Comparison of ENCODE assay signal across 8 cellular contexts in genomic region chr20:667351-668034, GRCh38. TPM values are rescaled to one million over a fixed set of nuclear protein-coding genes. Genes with fewer than 3 reads are reported as not detected.
DNase-seq lines count a peak whose midpoint lies in the region; ATAC-seq lines count a peak whose summit lies in the region.

No MANE protein-coding gene starts in this region.

- peaks cover 20% of the 10 kb centered on the region for H3K4me1 Mint-ChIP-seq in activated naive CD8-positive, alpha-beta T cell treated with anti-CD3 and anti-CD28 coated beads, Interleukin-2, amount 10 ng/mL, durations not matched to agents 7 days and 5 days

- no peaks in the 10 kb centered on the region for H3K36me3 Mint-ChIP-seq in activated naive CD8-positive, alpha-beta T cell treated with anti-CD3 and anti-CD28 coated beads, Interleukin-2, amount 10 ng/mL, durations not matched to agents 7 days and 5 days

- POLR2A ChIA-PET in activated naive CD8-positive, alpha-beta T cell treated with anti-CD3 and anti-CD28 coated beads, Interleukin-2, amount 10 ng/mL, durations not matched to agents 7 days and 5 days (lab: Charles Lee) = no interaction called here

- H3K9me3 Mint-ChIP-seq in activated naive CD8-positive, alpha-beta T cell treated with anti-CD3 and anti-CD28 coated beads, Interleukin-2, amount 10 ng/mL, durations not matched to agents 7 days and 5 days = no peaks in the 10 kb centered on the region

- peaks cover 55% of the 10 kb centered on the region for H3K27me3 Mint-ChIP-seq in activated naive CD8-positive, alpha-beta T cell treated with anti-CD3 and anti-CD28 coated beads, Interleukin-2, amount 10 ng/mL, durations not matched to agents 7 days and 5 days

- in situ Hi-C loops in SK-MEL-5 (cut with HindIII; ENCODE audit: low pct_unique_long_range_greater_than_20kb, low sequenced_read_pairs) = no loop called here

- DNase-seq in AG08396 (ENCODE audit: low spot score) (peak; percentile 74), GM19238 (ENCODE audit: insufficient read length, low spot score) (peak; percentile 51), SK-MEL-5 (ENCODE audit: low read depth, low spot score) (peak; percentile 58), hepatic stellate cell (ENCODE audit: low spot score) (peak; percentile 58)
- DNase-seq in activated naive CD8-positive, alpha-beta T cell treated with anti-CD3 and anti-CD28 coated beads, Interleukin-2, amount 10 ng/mL, durations not matched to agents 7 days and 5 days = peak; percentile 76
- peak; percentile 74 to 77 for DNase-seq in stimulated activated CD4-positive, alpha-beta T cell treated with anti-CD3 and anti-CD28 coated beads, Interleukin-2, amount 100 ng/mL, for 24 hours

- ATAC-seq in activated naive CD8-positive, alpha-beta T cell treated with anti-CD3 and anti-CD28 coated beads, Interleukin-2, amount 10 ng/mL, durations not matched to agents 7 days and 5 days (ENCODE audit: low read depth) = peak; percentile 52
- no peak for ATAC-seq in HG03097 (IDR thresholded peaks at IDR 0.05; ENCODE audit: low FRiP score, unreplicated experiment)
- no peak for ATAC-seq in HG02588 (IDR thresholded peaks at IDR 0.05; ENCODE audit: unreplicated experiment)

- no peak overlapping the region for H3K4me3 Mint-ChIP-seq in activated naive CD8-positive, alpha-beta T cell treated with anti-CD3 and anti-CD28 coated beads, Interleukin-2, amount 10 ng/mL, durations not matched to agents 7 days and 5 days

- no peak overlapping the region for H3K27ac Mint-ChIP-seq in activated naive CD8-positive, alpha-beta T cell treated with anti-CD3 and anti-CD28 coated beads, Interleukin-2, amount 10 ng/mL, durations not matched to agents 7 days and 5 days

RNA-seq across cellular contexts. Expression of gene SCRT2, which starts 8.1 kb away (rescaled TPM):
- total RNA-seq in SK-MEL-5 (2014; rRNA removed; shearing (Covaris generic)) = not detected in 2 replicates
- not detected in 2 replicates for polyA plus RNA-seq in SK-MEL-5 (2015; cell fraction: cytosol; rRNA removed)
- not detected in 2 replicates for polyA plus RNA-seq in SK-MEL-5 (2015; cell fraction: nucleus; rRNA removed)
- total RNA-seq in activated naive CD8-positive, alpha-beta T cell treated with anti-CD3 and anti-CD28 coated beads, Interleukin-2, amount 10 ng/mL, durations not matched to agents 7 days and 5 days = not detected

RNA-seq across cellular contexts. Expression of gene SRXN1, which starts 14.5 kb away (rescaled TPM):
- total RNA-seq in SK-MEL-5 (2014; rRNA removed; shearing (Covaris generic)) = 111 and 125 TPM in 2 replicates
- polyA plus RNA-seq in SK-MEL-5 (2015; cell fraction: cytosol; rRNA removed) = 105 and 108 TPM in 2 replicates
- polyA plus RNA-seq in SK-MEL-5 (2015; cell fraction: nucleus; rRNA removed) = 26.1 and 27.1 TPM in 2 replicates
- total RNA-seq in activated naive CD8-positive, alpha-beta T cell treated with anti-CD3 and anti-CD28 coated beads, Interleukin-2, amount 10 ng/mL, durations not matched to agents 7 days and 5 days = 10 to 100 TPM; 11.6 to 11.7 TPM

RNA-seq across cellular contexts. Expression of gene TCF15, which starts 57.4 kb away (rescaled TPM):
- not detected in 2 replicates for total RNA-seq in SK-MEL-5 (2014; rRNA removed; shearing (Covaris generic))
- polyA plus RNA-seq in SK-MEL-5 (2015; cell fraction: cytosol; rRNA removed) = 0.05 and 0.28 TPM in 2 replicates
- not detected in 2 replicates for polyA plus RNA-seq in SK-MEL-5 (2015; cell fraction: nucleus; rRNA removed)
- total RNA-seq in activated naive CD8-positive, alpha-beta T cell treated with anti-CD3 and anti-CD28 coated beads, Interleukin-2, amount 10 ng/mL, durations not matched to agents 7 days and 5 days = not detected
